Comparison of ENCODE assay signal across 3 cellular contexts in the genomic region with DNA sequence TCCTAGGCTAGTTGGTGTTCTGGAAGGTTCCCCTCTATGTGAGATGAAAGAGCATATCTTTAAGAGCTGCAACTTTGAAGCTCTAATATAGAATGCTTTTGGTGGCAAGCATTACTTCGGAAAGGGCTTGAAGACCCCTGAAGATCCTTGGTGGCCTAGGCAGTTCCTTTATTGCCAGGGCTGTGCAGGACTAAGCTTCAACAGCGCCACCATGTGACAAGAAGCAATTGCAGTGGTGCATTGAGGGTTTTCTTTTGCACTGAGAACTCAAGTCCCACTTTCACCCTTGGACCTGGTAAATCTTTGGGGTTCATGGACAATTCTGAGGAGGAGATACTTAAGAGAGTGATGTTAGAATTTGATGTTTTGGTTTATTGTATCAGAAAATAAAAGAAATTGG.
TF ChIP-seq lines count a peak whose summit lies in the region.

No MANE protein-coding gene starts in this region.

TF ChIP-seq in SK-N-SH, 30 proteins besides CTCF, POLR2A, EP300 and RAD21:
- no peak for TF ChIP-seq FOSL2 (IDR thresholded peaks at IDR 0.05; ENCODE audit: borderline replicate concordance, low read depth)
- no peak for TF ChIP-seq GATA2 (CRISPR knock-in tag; IDR thresholded peaks at IDR 0.05)
- no peak for TF ChIP-seq MEF2A (IDR thresholded peaks at IDR 0.05; ENCODE audit: borderline replicate concordance, low read depth)
- TF ChIP-seq RXRA (IDR thresholded peaks at IDR 0.05; ENCODE audit: borderline replicate concordance, low read depth), result no peak
- no peak for TF ChIP-seq NFIC (IDR thresholded peaks at IDR 0.05; ENCODE audit: borderline replicate concordance)
- no peak for TF ChIP-seq TCF12 (IDR thresholded peaks at IDR 0.05)
- TF ChIP-seq GABPA (IDR thresholded peaks at IDR 0.05; ENCODE audit: low read depth), result no peak
- TF ChIP-seq MXI1 (IDR thresholded peaks at IDR 0.05; ENCODE audit: low read depth, low read length), result no peak
- no peak for TF ChIP-seq NRF1 (IDR thresholded peaks at IDR 0.05; ENCODE audit: low read depth, low read length)
- no peak for TF ChIP-seq TEAD4 (IDR thresholded peaks at IDR 0.05; ENCODE audit: borderline replicate concordance, insufficient read depth)
- TF ChIP-seq SMC3 (IDR thresholded peaks at IDR 0.05; ENCODE audit: low read depth, low read length), result no peak
- TF ChIP-seq JUND (IDR thresholded peaks at IDR 0.05), result no peak
- TF ChIP-seq EZH2phosphoT487 (IDR thresholded peaks at IDR 0.05; ENCODE audit: borderline replicate concordance, low read depth), result no peak
- TF ChIP-seq, protein P1, sequence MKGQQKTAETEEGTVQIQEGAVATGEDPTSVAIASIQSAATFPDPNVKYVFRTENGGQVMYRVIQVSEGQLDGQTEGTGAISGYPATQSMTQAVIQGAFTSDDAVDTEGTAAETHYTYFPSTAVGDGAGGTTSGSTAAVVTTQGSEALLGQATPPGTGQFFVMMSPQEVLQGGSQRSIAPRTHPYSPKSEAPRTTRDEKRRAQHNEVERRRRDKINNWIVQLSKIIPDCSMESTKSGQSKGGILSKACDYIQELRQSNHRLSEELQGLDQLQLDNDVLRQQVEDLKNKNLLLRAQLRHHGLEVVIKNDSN (IDR thresholded peaks at IDR 0.05; ENCODE audit: borderline replicate concordance, low read depth), result no peak
- TF ChIP-seq FOXM1 (IDR thresholded peaks at IDR 0.05; ENCODE audit: low read depth), result no peak
- no peak for TF ChIP-seq YY1 (IDR thresholded peaks at IDR 0.05; ENCODE audit: low read depth)
- TF ChIP-seq, protein P2, sequence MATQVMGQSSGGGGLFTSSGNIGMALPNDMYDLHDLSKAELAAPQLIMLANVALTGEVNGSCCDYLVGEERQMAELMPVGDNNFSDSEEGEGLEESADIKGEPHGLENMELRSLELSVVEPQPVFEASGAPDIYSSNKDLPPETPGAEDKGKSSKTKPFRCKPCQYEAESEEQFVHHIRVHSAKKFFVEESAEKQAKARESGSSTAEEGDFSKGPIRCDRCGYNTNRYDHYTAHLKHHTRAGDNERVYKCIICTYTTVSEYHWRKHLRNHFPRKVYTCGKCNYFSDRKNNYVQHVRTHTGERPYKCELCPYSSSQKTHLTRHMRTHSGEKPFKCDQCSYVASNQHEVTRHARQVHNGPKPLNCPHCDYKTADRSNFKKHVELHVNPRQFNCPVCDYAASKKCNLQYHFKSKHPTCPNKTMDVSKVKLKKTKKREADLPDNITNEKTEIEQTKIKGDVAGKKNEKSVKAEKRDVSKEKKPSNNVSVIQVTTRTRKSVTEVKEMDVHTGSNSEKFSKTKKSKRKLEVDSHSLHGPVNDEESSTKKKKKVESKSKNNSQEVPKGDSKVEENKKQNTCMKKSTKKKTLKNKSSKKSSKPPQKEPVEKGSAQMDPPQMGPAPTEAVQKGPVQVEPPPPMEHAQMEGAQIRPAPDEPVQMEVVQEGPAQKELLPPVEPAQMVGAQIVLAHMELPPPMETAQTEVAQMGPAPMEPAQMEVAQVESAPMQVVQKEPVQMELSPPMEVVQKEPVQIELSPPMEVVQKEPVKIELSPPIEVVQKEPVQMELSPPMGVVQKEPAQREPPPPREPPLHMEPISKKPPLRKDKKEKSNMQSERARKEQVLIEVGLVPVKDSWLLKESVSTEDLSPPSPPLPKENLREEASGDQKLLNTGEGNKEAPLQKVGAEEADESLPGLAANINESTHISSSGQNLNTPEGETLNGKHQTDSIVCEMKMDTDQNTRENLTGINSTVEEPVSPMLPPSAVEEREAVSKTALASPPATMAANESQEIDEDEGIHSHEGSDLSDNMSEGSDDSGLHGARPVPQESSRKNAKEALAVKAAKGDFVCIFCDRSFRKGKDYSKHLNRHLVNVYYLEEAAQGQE (IDR thresholded peaks at IDR 0.05; ENCODE audit: low read depth, low read length), result no peak
- TF ChIP-seq, protein P3, sequence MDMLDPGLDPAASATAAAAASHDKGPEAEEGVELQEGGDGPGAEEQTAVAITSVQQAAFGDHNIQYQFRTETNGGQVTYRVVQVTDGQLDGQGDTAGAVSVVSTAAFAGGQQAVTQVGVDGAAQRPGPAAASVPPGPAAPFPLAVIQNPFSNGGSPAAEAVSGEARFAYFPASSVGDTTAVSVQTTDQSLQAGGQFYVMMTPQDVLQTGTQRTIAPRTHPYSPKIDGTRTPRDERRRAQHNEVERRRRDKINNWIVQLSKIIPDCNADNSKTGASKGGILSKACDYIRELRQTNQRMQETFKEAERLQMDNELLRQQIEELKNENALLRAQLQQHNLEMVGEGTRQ (IDR thresholded peaks at IDR 0.05; ENCODE audit: borderline replicate concordance, low read depth, low read length), result no peak
- TF ChIP-seq RFX5 (IDR thresholded peaks at IDR 0.05; ENCODE audit: low read length), result no peak
- TF ChIP-seq POLR2AphosphoS5 (IDR thresholded peaks at IDR 0.05; ENCODE audit: low read depth, low read length), result no peak

TF ChIP-seq in SK-N-SH treated with all-trans-retinoic acid at 6 μM for 48 hours, 23 proteins besides CTCF, POLR2A, EP300 and RAD21:
- TF ChIP-seq, protein P4, sequence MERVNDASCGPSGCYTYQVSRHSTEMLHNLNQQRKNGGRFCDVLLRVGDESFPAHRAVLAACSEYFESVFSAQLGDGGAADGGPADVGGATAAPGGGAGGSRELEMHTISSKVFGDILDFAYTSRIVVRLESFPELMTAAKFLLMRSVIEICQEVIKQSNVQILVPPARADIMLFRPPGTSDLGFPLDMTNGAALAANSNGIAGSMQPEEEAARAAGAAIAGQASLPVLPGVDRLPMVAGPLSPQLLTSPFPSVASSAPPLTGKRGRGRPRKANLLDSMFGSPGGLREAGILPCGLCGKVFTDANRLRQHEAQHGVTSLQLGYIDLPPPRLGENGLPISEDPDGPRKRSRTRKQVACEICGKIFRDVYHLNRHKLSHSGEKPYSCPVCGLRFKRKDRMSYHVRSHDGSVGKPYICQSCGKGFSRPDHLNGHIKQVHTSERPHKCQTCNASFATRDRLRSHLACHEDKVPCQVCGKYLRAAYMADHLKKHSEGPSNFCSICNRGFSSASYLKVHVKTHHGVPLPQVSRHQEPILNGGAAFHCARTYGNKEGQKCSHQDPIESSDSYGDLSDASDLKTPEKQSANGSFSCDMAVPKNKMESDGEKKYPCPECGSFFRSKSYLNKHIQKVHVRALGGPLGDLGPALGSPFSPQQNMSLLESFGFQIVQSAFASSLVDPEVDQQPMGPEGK (CRISPR knock-in tag; IDR thresholded peaks at IDR 0.05; ENCODE audit: borderline replicate concordance), result no peak
- TF ChIP-seq ZFP3 (CRISPR knock-in tag; IDR thresholded peaks at IDR 0.05) (no peak), OSR1 (CRISPR knock-in tag; IDR thresholded peaks at IDR 0.05) (no peak), ZNF8 (CRISPR knock-in tag; IDR thresholded peaks at IDR 0.05) (no peak), SNAI2 (CRISPR knock-in tag; IDR thresholded peaks at IDR 0.05) (no peak), BACH2 (CRISPR knock-in tag; IDR thresholded peaks at IDR 0.05; ENCODE audit: borderline replicate concordance) (no peak), CSDC2 (CRISPR knock-in tag; IDR thresholded peaks at IDR 0.05) (no peak), ZFP30 (CRISPR knock-in tag; IDR thresholded peaks at IDR 0.05) (no peak), ZNF70 (CRISPR knock-in tag; IDR thresholded peaks at IDR 0.05) (no peak), ZNF565 (CRISPR knock-in tag; conservative IDR thresholded peaks at IDR 0.05; ENCODE audit: low read depth) (no peak)
- TF ChIP-seq, protein P5, sequence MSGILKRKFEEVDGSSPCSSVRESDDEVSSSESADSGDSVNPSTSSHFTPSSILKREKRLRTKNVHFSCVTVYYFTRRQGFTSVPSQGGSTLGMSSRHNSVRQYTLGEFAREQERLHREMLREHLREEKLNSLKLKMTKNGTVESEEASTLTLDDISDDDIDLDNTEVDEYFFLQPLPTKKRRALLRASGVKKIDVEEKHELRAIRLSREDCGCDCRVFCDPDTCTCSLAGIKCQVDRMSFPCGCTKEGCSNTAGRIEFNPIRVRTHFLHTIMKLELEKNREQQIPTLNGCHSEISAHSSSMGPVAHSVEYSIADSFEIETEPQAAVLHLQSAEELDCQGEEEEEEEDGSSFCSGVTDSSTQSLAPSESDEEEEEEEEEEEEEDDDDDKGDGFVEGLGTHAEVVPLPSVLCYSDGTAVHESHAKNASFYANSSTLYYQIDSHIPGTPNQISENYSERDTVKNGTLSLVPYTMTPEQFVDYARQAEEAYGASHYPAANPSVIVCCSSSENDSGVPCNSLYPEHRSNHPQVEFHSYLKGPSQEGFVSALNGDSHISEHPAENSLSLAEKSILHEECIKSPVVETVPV (CRISPR knock-in tag; IDR thresholded peaks at IDR 0.05), result no peak
- TF ChIP-seq, protein P6, sequence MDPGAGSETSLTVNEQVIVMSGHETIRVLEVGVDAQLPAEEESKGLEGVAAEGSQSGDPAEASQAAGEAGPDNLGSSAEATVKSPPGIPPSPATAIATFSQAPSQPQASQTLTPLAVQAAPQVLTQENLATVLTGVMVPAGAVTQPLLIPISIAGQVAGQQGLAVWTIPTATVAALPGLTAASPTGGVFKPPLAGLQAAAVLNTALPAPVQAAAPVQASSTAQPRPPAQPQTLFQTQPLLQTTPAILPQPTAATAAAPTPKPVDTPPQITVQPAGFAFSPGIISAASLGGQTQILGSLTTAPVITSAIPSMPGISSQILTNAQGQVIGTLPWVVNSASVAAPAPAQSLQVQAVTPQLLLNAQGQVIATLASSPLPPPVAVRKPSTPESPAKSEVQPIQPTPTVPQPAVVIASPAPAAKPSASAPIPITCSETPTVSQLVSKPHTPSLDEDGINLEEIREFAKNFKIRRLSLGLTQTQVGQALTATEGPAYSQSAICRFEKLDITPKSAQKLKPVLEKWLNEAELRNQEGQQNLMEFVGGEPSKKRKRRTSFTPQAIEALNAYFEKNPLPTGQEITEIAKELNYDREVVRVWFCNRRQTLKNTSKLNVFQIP (CRISPR knock-in tag; IDR thresholded peaks at IDR 0.05; ENCODE audit: borderline replicate concordance, low read depth), result no peak
TF ChIP-seq in SK-N-SH treated with all-trans-retinoic acid at 6 μM for 48 hours: peak in this region for 0.

TF ChIP-seq in K562, 482 proteins besides CTCF, POLR2A, EP300 and RAD21:
- TF ChIP-seq SMARCC2 (IDR thresholded peaks at IDR 0.05; ENCODE audit: low read depth) (no peak), FOXP1 (CRISPR knock-in tag; IDR thresholded peaks at IDR 0.05) (no peak), HDAC3 (IDR thresholded peaks at IDR 0.05; ENCODE audit: borderline replicate concordance, partially characterized antibody) (no peak), NELFE (IDR thresholded peaks at IDR 0.05; ENCODE audit: insufficient read depth, insufficient read length) (no peak), CBX5 (IDR thresholded peaks at IDR 0.05; ENCODE audit: borderline replicate concordance, low read depth) (peak; percentile 71), KLF6 (CRISPR knock-in tag; IDR thresholded peaks at IDR 0.05; ENCODE audit: borderline replicate concordance) (no peak), ZKSCAN3 (CRISPR knock-in tag; IDR thresholded peaks at IDR 0.05) (no peak), CBX3 (IDR thresholded peaks at IDR 0.05; ENCODE audit: borderline replicate concordance in 1 of 2, low read length in 2 of 2) (peak in 1 of 2 experiments; percentile 80; a peak in 2 of 3 replicates), ZKSCAN1 (IDR thresholded peaks at IDR 0.05; ENCODE audit: low read depth, low read length) (no peak)
- TF ChIP-seq, protein P7, sequence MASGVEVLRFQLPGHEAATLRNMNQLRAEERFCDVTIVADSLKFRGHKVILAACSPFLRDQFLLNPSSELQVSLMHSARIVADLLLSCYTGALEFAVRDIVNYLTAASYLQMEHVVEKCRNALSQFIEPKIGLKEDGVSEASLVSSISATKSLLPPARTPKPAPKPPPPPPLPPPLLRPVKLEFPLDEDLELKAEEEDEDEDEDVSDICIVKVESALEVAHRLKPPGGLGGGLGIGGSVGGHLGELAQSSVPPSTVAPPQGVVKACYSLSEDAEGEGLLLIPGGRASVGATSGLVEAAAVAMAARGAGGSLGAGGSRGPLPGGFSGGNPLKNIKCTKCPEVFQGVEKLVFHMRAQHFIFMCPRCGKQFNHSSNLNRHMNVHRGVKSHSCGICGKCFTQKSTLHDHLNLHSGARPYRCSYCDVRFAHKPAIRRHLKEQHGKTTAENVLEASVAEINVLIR (CRISPR knock-in tag; IDR thresholded peaks at IDR 0.05), result no peak
- TF ChIP-seq, protein P8, sequence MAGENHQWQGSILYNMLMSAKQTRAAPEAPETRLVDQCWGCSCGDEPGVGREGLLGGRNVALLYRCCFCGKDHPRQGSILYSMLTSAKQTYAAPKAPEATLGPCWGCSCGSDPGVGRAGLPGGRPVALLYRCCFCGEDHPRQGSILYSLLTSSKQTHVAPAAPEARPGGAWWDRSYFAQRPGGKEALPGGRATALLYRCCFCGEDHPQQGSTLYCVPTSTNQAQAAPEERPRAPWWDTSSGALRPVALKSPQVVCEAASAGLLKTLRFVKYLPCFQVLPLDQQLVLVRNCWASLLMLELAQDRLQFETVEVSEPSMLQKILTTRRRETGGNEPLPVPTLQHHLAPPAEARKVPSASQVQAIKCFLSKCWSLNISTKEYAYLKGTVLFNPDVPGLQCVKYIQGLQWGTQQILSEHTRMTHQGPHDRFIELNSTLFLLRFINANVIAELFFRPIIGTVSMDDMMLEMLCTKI (IDR thresholded peaks at IDR 0.05; ENCODE audit: partially characterized antibody), result no peak
- TF ChIP-seq, protein P3 (CRISPR knock-in tag; IDR thresholded peaks at IDR 0.05), result no peak
